In genomic region chr9:71901695-71902094, GRCh38 we compare ENCODE assay signal across 1 cellular context.
TF ChIP-seq lines count a peak whose summit lies in the region.

No MANE protein-coding gene starts in this region.

TF ChIP-seq in GM12878, 131 proteins besides CTCF, POLR2A, EP300 and RAD21:
- TF ChIP-seq PAX8 (IDR thresholded peaks at IDR 0.05): no peak
- no peak for TF ChIP-seq SMC3 (IDR thresholded peaks at IDR 0.05; ENCODE audit: borderline replicate concordance, low read length)
- TF ChIP-seq, protein P1, sequence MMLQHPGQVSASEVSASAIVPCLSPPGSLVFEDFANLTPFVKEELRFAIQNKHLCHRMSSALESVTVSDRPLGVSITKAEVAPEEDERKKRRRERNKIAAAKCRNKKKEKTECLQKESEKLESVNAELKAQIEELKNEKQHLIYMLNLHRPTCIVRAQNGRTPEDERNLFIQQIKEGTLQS (IDR thresholded peaks at IDR 0.05; ENCODE audit: borderline replicate concordance, extremely low read depth, low read depth, low read length): no peak
- TF ChIP-seq MYC (IDR thresholded peaks at IDR 0.05; ENCODE audit: insufficient read depth, insufficient read length, insufficient replicate concordance, low read length, severe bottlenecking): no peak
- TF ChIP-seq ZNF217 (IDR thresholded peaks at IDR 0.05): no peak
- TF ChIP-seq ASH2L (IDR thresholded peaks at IDR 0.05; ENCODE audit: borderline replicate concordance, low read depth): no peak
- TF ChIP-seq CBX5 (IDR thresholded peaks at IDR 0.05; ENCODE audit: low read depth): no peak
- no peak for TF ChIP-seq STAT3 (IDR thresholded peaks at IDR 0.05; ENCODE audit: low read depth, low read length)
- TF ChIP-seq, protein P2, sequence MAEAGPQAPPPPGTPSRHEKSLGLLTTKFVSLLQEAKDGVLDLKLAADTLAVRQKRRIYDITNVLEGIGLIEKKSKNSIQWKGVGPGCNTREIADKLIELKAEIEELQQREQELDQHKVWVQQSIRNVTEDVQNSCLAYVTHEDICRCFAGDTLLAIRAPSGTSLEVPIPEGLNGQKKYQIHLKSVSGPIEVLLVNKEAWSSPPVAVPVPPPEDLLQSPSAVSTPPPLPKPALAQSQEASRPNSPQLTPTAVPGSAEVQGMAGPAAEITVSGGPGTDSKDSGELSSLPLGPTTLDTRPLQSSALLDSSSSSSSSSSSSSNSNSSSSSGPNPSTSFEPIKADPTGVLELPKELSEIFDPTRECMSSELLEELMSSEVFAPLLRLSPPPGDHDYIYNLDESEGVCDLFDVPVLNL (IDR thresholded peaks at IDR 0.05; ENCODE audit: low read depth, low read length): no peak
TF ChIP-seq in GM12878: peak in this region for 0.
